ENCODE assay signal across 7 cellular contexts in genomic region chr1:194407238-194407637, GRCh38.
A peak's percentile ranks its signal among the peaks of the same experiment; 100 is the strongest.
DNase-seq lines count a peak whose midpoint lies in the region; FAIRE-seq and TF ChIP-seq lines count a peak whose summit lies in the region.
"Not testable (repeated sequence)": the region's sequence is repeated elsewhere in the genome, so short reads cannot be mapped to it uniquely, and the experiment has no call there.

No MANE protein-coding gene starts in this region.

- not testable (repeated sequence) for FAIRE-seq in bronchial epithelial cell (lab: Jason Lieb, UNC)

- not testable (repeated sequence) for H3K27ac ChIP-seq in RWPE1

- H3K4me3 ChIP-seq in bronchial epithelial cell (ENCODE audit: low read depth, low read length): not testable (repeated sequence)

- POLR2A ChIA-PET in RWPE1 (lab: Yijun Ruan, JAX; ENCODE audit: low non-redundant PET): not testable (repeated sequence)

- not testable (repeated sequence) for H3K27me3 ChIP-seq in bronchial epithelial cell (ENCODE audit: control insufficient read depth, insufficient read depth, low read length)

- H3K4me1 Mint-ChIP-seq in HFFc6 (ENCODE audit: low read depth): peaks cover 11% of the 10 kb centered on the region; the same call in 1 of the 2 replicates

- DNase-seq in EH (ENCODE audit: low read depth) (peak; percentile 67), HFFc6 (peak; percentile 46), LoVo (ENCODE audit: low spot score) (peak; percentile 13), RWPE1 (ENCODE audit: low spot score) (peak; percentile 12), amniotic epithelial cell (ENCODE audit: low read depth) (peak; percentile 41), bronchial epithelial cell (ENCODE audit: low read depth) (peak; percentile 32), iris pigment epithelial cell (ENCODE audit: low read depth) (peak; percentile 24)

- not testable (repeated sequence) for TF ChIP-seq CTCF in HFFc6 (IDR thresholded peaks at IDR 0.05); RWPE1 (conservative IDR thresholded peaks at IDR 0.05; ENCODE audit: low read depth); bronchial epithelial cell (IDR thresholded peaks at IDR 0.05; ENCODE audit: insufficient read depth, low read length, severe bottlenecking)

- CTCF ChIA-PET in RWPE1 (lab: Yijun Ruan, JAX): interaction anchor here (0.6 to 0.7 kb wide), 2 partner anchors 667 to 731 kb away, joined by 3 read pairs; no protein-coding TSS in a partner anchor

- not testable (repeated sequence) for H3K36me3 ChIP-seq in bronchial epithelial cell (ENCODE audit: control insufficient read depth, insufficient read depth, low read length)

- not testable (repeated sequence) for H3K36me3 Mint-ChIP-seq in HFFc6 (ENCODE audit: low read depth)

- not testable (repeated sequence) for H3K27me3 Mint-ChIP-seq in HFFc6 (ENCODE audit: insufficient read depth)

- not testable (repeated sequence) for H3K4me3 Mint-ChIP-seq in HFFc6

- H3K9me3 Mint-ChIP-seq in HFFc6: not testable (repeated sequence)

- peak overlapping the region; percentile 33; the same call in 1 of the 2 replicates for H3K27ac Mint-ChIP-seq in HFFc6

Comparison
In these comparisons a context has a peak if more than half of its experiments do, and no peak if none do; other contexts are left out.
1. DNase-seq: peak in every context shown above with its lines; median percentile 67 in EH; 46 in HFFc6; 41 in amniotic epithelial cell; 32 in bronchial epithelial cell; 24 in iris pigment epithelial cell; 13 in LoVo; 12 in RWPE1.